In the genomic region with DNA sequence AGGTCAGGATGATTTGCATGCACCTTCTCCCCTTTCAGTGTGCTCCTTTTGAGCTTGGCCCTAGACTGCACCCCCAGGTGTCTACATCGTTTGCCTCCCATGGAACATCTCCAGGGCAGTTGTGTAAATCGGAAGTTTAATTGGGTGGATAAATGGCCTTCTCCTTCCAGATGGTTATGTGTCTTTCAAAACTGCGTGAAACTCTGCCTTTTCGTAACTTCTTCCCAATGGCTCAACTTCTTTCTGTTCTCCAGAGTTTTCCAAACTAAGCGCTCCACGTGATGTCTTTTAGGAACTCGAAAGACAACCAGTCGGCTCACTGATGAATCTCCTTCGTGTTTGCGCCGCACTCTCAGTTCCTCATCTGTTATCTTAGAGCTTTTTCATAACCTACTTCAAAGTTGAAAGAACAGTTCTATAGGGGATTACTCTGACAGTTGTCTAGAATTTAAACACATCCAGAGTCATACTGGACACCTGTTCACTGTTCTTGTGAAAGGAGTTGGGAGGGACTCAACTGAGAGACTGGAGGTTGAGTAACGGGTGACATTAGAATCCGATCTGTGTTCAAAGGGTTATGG, we compare ENCODE assay signal across 12 cellular contexts. TPM values are rescaled to one million over a fixed set of nuclear protein-coding genes. Genes with fewer than 3 reads are reported as not detected.
DNase-seq lines count a peak whose midpoint lies in the region; FAIRE-seq and TF ChIP-seq lines count a peak whose summit lies in the region.
"Had no signal": no experiment of that assay in that cellular context is flagged by ENCODE, and none has a peak within 500 bp of the region (broad histone marks: within the 10 kb centered on the region; RNA-seq: fewer than 3 reads in every experiment).

No MANE protein-coding gene starts in this region.

- H3K4me1 ChIP-seq in HUES6 (ENCODE audit: control insufficient read depth, insufficient read depth, low read length) (peaks cover 31% of the 10 kb centered on the region), parathyroid adenoma (no peaks in the 10 kb centered on the region)

- H3K4me3 ChIP-seq in HUES6 (ENCODE audit: low read depth, low read length) (peak overlapping the region; percentile 91), parathyroid adenoma (ENCODE audit: low read depth, low read length) (peak overlapping the region; percentile 51)

- peak overlapping the region; percentile 82 for H3K4me2 ChIP-seq in parathyroid adenoma (ENCODE audit: low read length)

- H2AFZ ChIP-seq in parathyroid adenoma, result no peak overlapping the region

- H3K9me3 ChIP-seq in HUES6 (ENCODE audit: control insufficient read depth, insufficient read depth, low read depth, low read length) (no peaks in the 10 kb centered on the region), parathyroid adenoma (ENCODE audit: control insufficient read depth, low read length) (no peaks in the 10 kb centered on the region)

- H3K9ac ChIP-seq in HUES6 (ENCODE audit: low read length), result peak overlapping the region; percentile 51
- H3K9ac ChIP-seq in parathyroid adenoma, result no peak overlapping the region

- H3K79me2 ChIP-seq in parathyroid adenoma, result no peaks in the 10 kb centered on the region

- H3K9me3 Mint-ChIP-seq in endothelial cell (ENCODE audit: unreplicated experiment), result no peaks in the 10 kb centered on the region

- TF ChIP-seq CTCF in endothelial cell (IDR thresholded peaks at IDR 0.05; ENCODE audit: unreplicated experiment) (no peak), parathyroid adenoma (IDR thresholded peaks at IDR 0.05) (no peak)

- peaks cover 11% of the 10 kb centered on the region for H3K27me3 Mint-ChIP-seq in endothelial cell (ENCODE audit: unreplicated experiment)

- peaks cover 25% of the 10 kb centered on the region for H3K4me1 Mint-ChIP-seq in endothelial cell (ENCODE audit: unreplicated experiment)

- H3K36me3 ChIP-seq in HUES6 (ENCODE audit: control insufficient read depth, insufficient read depth, low read length) (0 out of 2 replicates have a peak, but pooled peaks cover 3% of the 10 kb centered on the region), parathyroid adenoma (ENCODE audit: control insufficient read depth, insufficient read depth, low read length) (no peaks in the 10 kb centered on the region)

- H3K4me3 Mint-ChIP-seq in endothelial cell (ENCODE audit: unreplicated experiment), result peak overlapping the region; percentile 95

- DNase-seq in GM18507 (ENCODE audit: extremely low spot score, insufficient read length, low read depth) (no peak), endothelial cell (ENCODE audit: low spot score) (no peak), NCI-H2171 (lab: John Stamatoyannopoulos, UW) (no peak), substantia nigra (lab: John Stamatoyannopoulos, UW) (no peak), CD1c-positive myeloid dendritic cell (ENCODE audit: extremely low spot score) (no peak)
- no peak for DNase-seq in activated CD4-positive, CD25-positive, alpha-beta regulatory T cell (lab: John Stamatoyannopoulos, UW)
- DNase-seq: cerebellar nuclear complex, NCI-H1048 had no signal

- peaks cover 6% of the 10 kb centered on the region for H3K36me3 Mint-ChIP-seq in endothelial cell (ENCODE audit: low read depth, unreplicated experiment)

- H3K27ac Mint-ChIP-seq in endothelial cell (ENCODE audit: unreplicated experiment), result peak overlapping the region; percentile 85

- H3K27me3 ChIP-seq in HUES6 (ENCODE audit: control insufficient read depth, insufficient read depth, low read length) (peaks cover 10% of the 10 kb centered on the region; the same call in 1 of the 2 replicates), parathyroid adenoma (ENCODE audit: control insufficient read depth, insufficient read depth, low read length) (no peaks in the 10 kb centered on the region)

- peak; percentile 18 for FAIRE-seq in GM18507 (lab: Jason Lieb, UNC)

- no peak overlapping the region for H3K27ac ChIP-seq in HUES6 (ENCODE audit: low read depth, low read length)
- no peak overlapping the region for H3K27ac ChIP-seq in parathyroid adenoma
- no peak overlapping the region for H3K27ac ChIP-seq in substantia nigra (ENCODE audit: low read depth, low read length, poor library complexity, severe bottlenecking)

RNA-seq across cellular contexts. Expression of gene ADAMTS19, which starts 1.8 kb away (rescaled TPM):
- total RNA-seq in endothelial cell (ENCODE audit: unreplicated experiment), result 6.9 TPM
- total RNA-seq: mononuclear cell; T-helper 1 cell treated with Interleukin-12 subunit alpha and Interleukin-12 subunit beta and Interleukin-4 antibody, amounts not matched to agents 30 ng/mL and 1 ng/mL, for 36 hours had no signal
